11 cellular contexts compared by ENCODE assay signal in the genomic region with DNA sequence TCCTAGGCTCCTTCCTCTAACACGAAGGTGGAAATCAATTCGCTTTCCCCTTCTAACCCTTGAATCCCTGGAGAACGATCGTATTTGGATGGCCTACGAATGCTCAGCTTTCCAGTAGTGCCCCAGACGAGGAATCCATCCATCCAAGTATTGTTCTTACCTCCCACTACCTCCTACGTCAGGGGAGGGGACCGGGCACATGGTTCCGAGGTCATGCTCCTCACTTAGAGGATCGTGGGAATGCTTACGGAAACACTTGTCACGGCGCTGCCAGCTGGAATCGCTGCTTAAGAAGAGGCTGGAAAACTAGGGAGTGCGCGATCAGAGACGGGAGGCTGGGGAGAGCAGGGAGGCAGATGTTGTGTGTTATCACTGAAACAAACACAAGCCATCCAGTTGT. TPM values are rescaled to one million over a fixed set of nuclear protein-coding genes. Genes with fewer than 3 reads are reported as not detected.
DNase-seq lines count a peak whose midpoint lies in the region; ATAC-seq and TF ChIP-seq lines count a peak whose summit lies in the region.
"Had no signal": no experiment of that assay in that cellular context is flagged by ENCODE, and none has a peak within 500 bp of the region (broad histone marks: within the 10 kb centered on the region; RNA-seq: fewer than 3 reads in every experiment).

No MANE protein-coding gene starts in this region.

- TF ChIP-seq CTCF in fibroblast of villous mesenchyme (IDR thresholded peaks at IDR 0.05; ENCODE audit: insufficient read depth, low read depth, low read length): no peak
- TF ChIP-seq CTCF in neural progenitor cell (IDR thresholded peaks at IDR 0.05): no peak

- H3K36me3 ChIP-seq in neural progenitor cell: no peaks in the 10 kb centered on the region
- no peaks in the 10 kb centered on the region for H3K36me3 ChIP-seq in urinary bladder (ENCODE audit: insufficient read depth)

- CTCF ChIA-PET in activated naive CD4-positive, alpha-beta T cell treated with anti-CD3 and anti-CD28 coated beads, Interleukin-2, amount 10 ng/mL, durations not matched to agents 7 days and 5 days (lab: Charles Lee): interaction anchor here (0.8 to 1.0 kb wide), 2 partner anchors 32 to 144 kb away, joined by 3 to 4 read pairs; no protein-coding TSS in a partner anchor

- H3F3A ChIP-seq in neural progenitor cell (ENCODE audit: low read depth): no peaks in the 10 kb centered on the region

- H4K20me1 ChIP-seq in neural progenitor cell (ENCODE audit: low read depth): peaks cover 63% of the 10 kb centered on the region

- no peak overlapping the region for H3K9ac ChIP-seq in neural progenitor cell

- peaks cover 53% of the 10 kb centered on the region for H3K36me3 Mint-ChIP-seq in activated naive CD4-positive, alpha-beta T cell treated with anti-CD3 and anti-CD28 coated beads, Interleukin-2, amount 10 ng/mL, durations not matched to agents 7 days and 5 days
- peaks cover 9% of the 10 kb centered on the region for H3K36me3 Mint-ChIP-seq in neural progenitor cell

- H3K27ac Mint-ChIP-seq in activated naive CD4-positive, alpha-beta T cell treated with anti-CD3 and anti-CD28 coated beads, Interleukin-2, amount 10 ng/mL, durations not matched to agents 7 days and 5 days: peak overlapping the region; percentile 67
- peak overlapping the region; percentile 32 for H3K27ac Mint-ChIP-seq in neural progenitor cell

- peaks cover 97% of the 10 kb centered on the region for H3K79me2 ChIP-seq in neural progenitor cell (ENCODE audit: low read depth)

- no peak for DNase-seq in activated naive CD4-positive, alpha-beta T cell treated with anti-CD3 and anti-CD28 coated beads, Interleukin-2, amount 10 ng/mL, durations not matched to agents 7 days and 5 days
- DNase-seq in activated naive CD4-positive, alpha-beta T cell (lab: John Stamatoyannopoulos, UW): no peak
- peak; percentile 92 for DNase-seq in fibroblast of villous mesenchyme (ENCODE audit: low read depth)
- no peak for DNase-seq in neural progenitor cell (ENCODE audit: low spot score)
- DNase-seq in activated CD4-positive, CD25-positive, alpha-beta regulatory T cell (lab: John Stamatoyannopoulos, UW): no peak
- no peak for DNase-seq in COLO668 (lab: John Stamatoyannopoulos, UW; ENCODE audit: unreplicated experiment)
- DNase-seq: AML-193, mesendoderm, SIG-M5 had no signal

- H3K9me3 Mint-ChIP-seq in activated naive CD4-positive, alpha-beta T cell treated with anti-CD3 and anti-CD28 coated beads, Interleukin-2, amount 10 ng/mL, durations not matched to agents 7 days and 5 days: no peaks in the 10 kb centered on the region
- H3K9me3 Mint-ChIP-seq in neural progenitor cell: no peaks in the 10 kb centered on the region

- H3K27me3 Mint-ChIP-seq in activated naive CD4-positive, alpha-beta T cell treated with anti-CD3 and anti-CD28 coated beads, Interleukin-2, amount 10 ng/mL, durations not matched to agents 7 days and 5 days: no peaks in the 10 kb centered on the region
- H3K27me3 Mint-ChIP-seq in neural progenitor cell (ENCODE audit: insufficient read depth, low read depth): peaks cover 2% of the 10 kb centered on the region

- H3K9me3 ChIP-seq in neural progenitor cell (ENCODE audit: low read depth): no peaks in the 10 kb centered on the region

- H3K27me3 ChIP-seq in neural progenitor cell: no peaks in the 10 kb centered on the region

- WGBS in urinary bladder: 25% methylated on average over 17 of the region's 17 CpGs

- H3K4me3 ChIP-seq in fibroblast of villous mesenchyme (ENCODE audit: low read depth, low read length): no peak overlapping the region
- H3K4me3 ChIP-seq in neural progenitor cell: no peak overlapping the region
- no peak overlapping the region for H3K4me3 ChIP-seq in urinary bladder (ENCODE audit: low read depth, low read length)

- peaks cover 12% of the 10 kb centered on the region for H3K4me1 ChIP-seq in neural progenitor cell
- H3K4me1 ChIP-seq in urinary bladder (ENCODE audit: insufficient read depth): no peaks in the 10 kb centered on the region

- no peak for ATAC-seq in GM18505 (IDR thresholded peaks at IDR 0.05; ENCODE audit: unreplicated experiment)

- H2AFZ ChIP-seq in neural progenitor cell (replicated peaks): no peak overlapping the region

- peaks cover 85% of the 10 kb centered on the region for H3K4me1 Mint-ChIP-seq in activated naive CD4-positive, alpha-beta T cell treated with anti-CD3 and anti-CD28 coated beads, Interleukin-2, amount 10 ng/mL, durations not matched to agents 7 days and 5 days
- peaks cover 41% of the 10 kb centered on the region for H3K4me1 Mint-ChIP-seq in neural progenitor cell

- no peak overlapping the region for H3K4me3 Mint-ChIP-seq in activated naive CD4-positive, alpha-beta T cell treated with anti-CD3 and anti-CD28 coated beads, Interleukin-2, amount 10 ng/mL, durations not matched to agents 7 days and 5 days
- no peak overlapping the region for H3K4me3 Mint-ChIP-seq in neural progenitor cell

- TF ChIP-seq POLR2A in GM18505 (IDR thresholded peaks at IDR 0.05; ENCODE audit: borderline replicate concordance, extremely low read depth, insufficient read depth, insufficient read length): no peak

- H3K27ac ChIP-seq in neural progenitor cell (no peak overlapping the region), urinary bladder (ENCODE audit: low read depth) (peak overlapping the region; percentile 68)

- H3K4me2 ChIP-seq in neural progenitor cell: no peak overlapping the region

RNA-seq across cellular contexts. Expression of a gene that starts 47.4 kb away (rescaled TPM):
- total RNA-seq in fibroblast of villous mesenchyme: 173 and 183 TPM in 2 replicates
- 134 and 198 TPM in 2 replicates for total RNA-seq in neural progenitor cell (ENCODE audit: low replicate concordance)
- total RNA-seq in urinary bladder: 77.1 TPM
- 372 TPM for polyA plus RNA-seq in urinary bladder
